13 cellular contexts compared by ENCODE assay signal in genomic region chr1:1806890-1807289, GRCh38. TPM values are rescaled to one million over a fixed set of nuclear protein-coding genes. Genes with fewer than 3 reads are reported as not detected.
A peak's percentile ranks its signal among the peaks of the same experiment; 100 is the strongest.
DNase-seq lines count a peak whose midpoint lies in the region; ATAC-seq and TF ChIP-seq lines count a peak whose summit lies in the region.
"Had no signal": no experiment of that assay in that cellular context is flagged by ENCODE, and none has a peak within 500 bp of the region (broad histone marks: within the 10 kb centered on the region; RNA-seq: fewer than 3 reads in every experiment).

No MANE protein-coding gene starts in this region.

- no peak for ATAC-seq in body of pancreas

- TF ChIP-seq CTCF in AG10803 (conservative IDR thresholded peaks at IDR 0.05; ENCODE audit: low read length) (no peak), HEK293 (tag by site-specific recombination; IDR thresholded peaks at IDR 0.05) (no peak), body of pancreas (IDR thresholded peaks at IDR 0.05) (no peak), OCI-LY7 (conservative IDR thresholded peaks at IDR 0.05; ENCODE audit: low read length) (no peak), SK-N-SH (IDR thresholded peaks at IDR 0.05) (no peak)

- no TSS peak for BruUV-seq in OCI-LY7 (replicated peaks; lab: Mats Ljungman, UMichigan)

- no peak overlapping the region for H2AFZ ChIP-seq in OCI-LY7 (ENCODE audit: low read length)
- no peak overlapping the region for H2AFZ ChIP-seq in SK-N-SH (ENCODE audit: low read depth)
- H2AFZ ChIP-seq: parathyroid adenoma had no signal

- WGBS in body of pancreas, 2 donors, result 91 to 100% methylated on average over 2 of the region's 2 CpGs
- 93% methylated on average over 2 of the region's 2 CpGs for WGBS in SK-N-SH (ENCODE audit: low lambda C conversion rate)

- POLR2A ChIA-PET in HEK293 (lab: Yijun Ruan, JAX), result no interaction called here
- POLR2A ChIA-PET in OCI-LY7 (lab: Charles Lee), result interaction anchor here (1.7 kb wide), 1 partner anchor 14 kb away, joined by 10 read pairs; no protein-coding TSS in a partner anchor
- POLR2A ChIA-PET in SK-N-SH (lab: Yijun Ruan, JAX), result no interaction called here

- H3F3A ChIP-seq in SK-N-SH (replicated peaks; ENCODE audit: insufficient read depth), result peaks cover 28% of the 10 kb centered on the region

- H4K20me1 ChIP-seq in OCI-LY7 (ENCODE audit: insufficient read depth, low read length) (no peaks in the 10 kb centered on the region), SK-N-SH (ENCODE audit: insufficient read depth) (peaks cover 75% of the 10 kb centered on the region)

- no peaks in the 10 kb centered on the region for H3K9me2 ChIP-seq in OCI-LY7 (ENCODE audit: insufficient read depth, low read length)
- H3K9me2 ChIP-seq in SK-N-SH, result no peaks in the 10 kb centered on the region

- H3K4me2 ChIP-seq in OCI-LY7 (ENCODE audit: low read length) (no peak overlapping the region), SK-N-SH (no peak overlapping the region)

- H3K4me3 ChIP-seq in AG10803 (ENCODE audit: low read length), result no peak overlapping the region
- H3K4me3 ChIP-seq in HEK293 (ENCODE audit: low read depth, low read length), result no peak overlapping the region
- H3K4me3 ChIP-seq in body of pancreas, result no peak overlapping the region
- H3K4me3 ChIP-seq in OCI-LY7 (ENCODE audit: low read depth, low read length, poor library complexity, severe bottlenecking), result no peak overlapping the region
- H3K4me3 ChIP-seq in SK-N-SH (ENCODE audit: low read depth in 2 of 2, low read length in 1 of 2), result no peak overlapping the region

- H3K27me3 ChIP-seq in body of pancreas (no peaks in the 10 kb centered on the region), SK-N-SH (ENCODE audit: insufficient read depth) (no peaks in the 10 kb centered on the region)

- no peaks in the 10 kb centered on the region for H3K4me1 ChIP-seq in HEK293 (ENCODE audit: control insufficient read depth, insufficient read depth, low read length)
- H3K4me1 ChIP-seq in body of pancreas, result no peaks in the 10 kb centered on the region
- H3K4me1 ChIP-seq in OCI-LY7 (ENCODE audit: insufficient read depth, low read length, poor library complexity, severe bottlenecking), result peaks cover 1% of the 10 kb centered on the region
- no peaks in the 10 kb centered on the region; a peak in 1 of 4 replicates for H3K4me1 ChIP-seq in SK-N-SH (ENCODE audit: control insufficient read depth in 1 of 2, insufficient read depth in 2 of 2, low read depth in 1 of 2, low read length in 1 of 2)
- H3K4me1 ChIP-seq: parathyroid adenoma had no signal

- no peak for TF ChIP-seq POLR2A in body of pancreas (IDR thresholded peaks at IDR 0.05)

- H3K9me3 ChIP-seq in HEK293 (ENCODE audit: control insufficient read depth, insufficient read depth, low read depth, low read length) (no peaks in the 10 kb centered on the region), body of pancreas (no peaks in the 10 kb centered on the region), OCI-LY7 (ENCODE audit: low read length) (no peaks in the 10 kb centered on the region), SK-N-SH (no peaks in the 10 kb centered on the region)

- CTCF ChIA-PET in HEK293 (lab: Yijun Ruan, JAX), result no interaction called here
- CTCF ChIA-PET in OCI-LY7 (lab: Charles Lee; ENCODE audit: unreplicated experiment), result no interaction called here
- CTCF ChIA-PET in SK-N-SH (lab: Yijun Ruan, JAX), result interaction anchor here (1.0 to 1.2 kb wide), 2 partner anchors 18 to 102 kb away, joined by 3 to 4 read pairs; no protein-coding TSS in a partner anchor

- TF ChIP-seq EP300 in SK-N-SH (IDR thresholded peaks at IDR 0.05; ENCODE audit: borderline replicate concordance in 1 of 2, low read depth in 1 of 2, low read length in 1 of 2), result no peak

- no peak for TF ChIP-seq RAD21 in SK-N-SH (IDR thresholded peaks at IDR 0.05; ENCODE audit: low read length)

- H3K79me2 ChIP-seq in OCI-LY7 (ENCODE audit: insufficient read depth, low read depth, low read length) (peaks cover 29% of the 10 kb centered on the region), SK-N-SH (ENCODE audit: insufficient read depth) (peaks cover 100% of the 10 kb centered on the region)

- no peak overlapping the region for H3K27ac ChIP-seq in HEK293 (ENCODE audit: extremely low read depth, low read depth, low read length)
- peak overlapping the region; percentile 85 for H3K27ac ChIP-seq in cingulate gyrus (ENCODE audit: low read depth, low read length)
- no peak overlapping the region for H3K27ac ChIP-seq in body of pancreas
- no peak overlapping the region for H3K27ac ChIP-seq in OCI-LY7 (ENCODE audit: low read depth, low read length, poor library complexity, severe bottlenecking)
- no peak overlapping the region for H3K27ac ChIP-seq in SK-N-SH (ENCODE audit: low read depth in 2 of 2, low read length in 1 of 2)
- H3K27ac ChIP-seq: parathyroid adenoma had no signal

- H3K36me3 ChIP-seq in HEK293 (ENCODE audit: control insufficient read depth in 2 of 2, insufficient read depth in 1 of 2, low read length in 2 of 2), result peaks cover 47 to 84% of the 10 kb centered on the region in 2 experiments
- H3K36me3 ChIP-seq in body of pancreas (replicated peaks in 1 of 2; ENCODE audit: insufficient read depth in 1 of 2, low read depth in 2 of 2), result peaks cover 9 to 14% of the 10 kb centered on the region in 2 donors
- peaks cover 97% of the 10 kb centered on the region for H3K36me3 ChIP-seq in OCI-LY7 (ENCODE audit: insufficient read depth, low read length)
- peaks cover 29 to 51% of the 10 kb centered on the region in 2 experiments for H3K36me3 ChIP-seq in SK-N-SH (replicated peaks in 1 of 2; ENCODE audit: control insufficient read depth in 1 of 2, insufficient read depth in 2 of 2, low read length in 1 of 2)

- DNase-seq in AG10803 (ENCODE audit: low read depth), result peak; percentile 54
- DNase-seq in pons (ENCODE audit: low spot score), result peak; percentile 63
- no peak for DNase-seq in body of pancreas
- DNase-seq in OCI-LY7 (ENCODE audit: low spot score), result no peak
- no peak for DNase-seq in SK-N-SH
- DNase-seq: activated CD4-positive, alpha-beta T cell treated with anti-CD3 and anti-CD28 coated beads for 4 hours; activated effector memory CD4-positive, alpha-beta T cell treated with anti-CD3 and anti-CD28 coated beads, Interleukin-2, amount 50 U/mL, for 16 hours; CD8-positive, alpha-beta memory T cell; NCI-H1105; T-helper 1 cell had no signal

- H3K9ac ChIP-seq in SK-N-SH, result no peak overlapping the region
- H3K9ac ChIP-seq: parathyroid adenoma had no signal

- intact Hi-C loops in body of pancreas (cut with DNase I), result no loop called here
- intact Hi-C loops in OCI-LY7 (cut with micrococcal nuclease; ENCODE audit: unreplicated experiment), result no loop called here

TF ChIP-seq in HEK293, 187 proteins besides CTCF, POLR2A, EP300 and RAD21:
- TF ChIP-seq ZNF10 (tag by site-specific recombination; IDR thresholded peaks at IDR 0.05) (no peak), HOXA7 (CRISPR knock-in tag; IDR thresholded peaks at IDR 0.05; ENCODE audit: borderline replicate concordance) (no peak), ZNF629 (tag by site-specific recombination; IDR thresholded peaks at IDR 0.05) (0 out of 2 replicates have a peak, but pooled peaks have one; percentile 20), KLF7 (tag by site-specific recombination; IDR thresholded peaks at IDR 0.05; ENCODE audit: borderline replicate concordance) (no peak), ZNF146 (tag by site-specific recombination; IDR thresholded peaks at IDR 0.05) (no peak), ZNF341 (tag by site-specific recombination; IDR thresholded peaks at IDR 0.05; ENCODE audit: low read depth) (no peak)
TF ChIP-seq in HEK293: peak in this region for 1.

TF ChIP-seq in SK-N-SH, 30 proteins besides CTCF, POLR2A, EP300 and RAD21:
- TF ChIP-seq GATA2 (CRISPR knock-in tag; IDR thresholded peaks at IDR 0.05) (no peak), FOSL2 (IDR thresholded peaks at IDR 0.05; ENCODE audit: borderline replicate concordance, low read depth) (no peak)

RNA-seq across cellular contexts. Expression of gene NADK, which starts 28.6 kb away (rescaled TPM):
- 10 to 100 TPM; 51.7 to 56.3 TPM for total RNA-seq in body of pancreas
- 144 and 156 TPM in 2 replicates for total RNA-seq in OCI-LY7 (2014; rRNA removed; shearing (Covaris generic))
- total RNA-seq in OCI-LY7 (2022), result 173 and 184 TPM in 2 replicates
- 66.2 and 70.4 TPM in 2 replicates for polyA plus RNA-seq in SK-N-SH (2012; rRNA removed)
- polyA plus RNA-seq in SK-N-SH (2012; cell fraction: cytosol; rRNA removed), result 31.7 and 41.3 TPM in 2 replicates
- 171 and 178 TPM in 2 replicates for polyA plus RNA-seq in SK-N-SH (2012; cell fraction: nucleus; rRNA removed)

Comparison
In these comparisons a context has a peak if more than half of its experiments do, and no peak if none do; other contexts are left out.
1. DNase-seq: peak in AG10803 (single experiment) and pons (single experiment); none in body of pancreas (0 of 4), OCI-LY7 (single experiment) and SK-N-SH (single experiment).